25 cellular contexts compared by ENCODE assay signal in genomic region chr10:125792342-125793063, GRCh38. TPM values are rescaled to one million over a fixed set of nuclear protein-coding genes. Genes with fewer than 3 reads are reported as not detected.
DNase-seq lines count a peak whose midpoint lies in the region; ATAC-seq, FAIRE-seq and TF ChIP-seq lines count a peak whose summit lies in the region.
"Had no signal": no experiment of that assay in that cellular context is flagged by ENCODE, and none has a peak within 500 bp of the region (broad histone marks: within the 10 kb centered on the region; RNA-seq: fewer than 3 reads in every experiment).

No MANE protein-coding gene starts in this region.

- peaks cover 8% of the 10 kb centered on the region in 2 donors for H3K4me1 ChIP-seq in naive thymus-derived CD4-positive, alpha-beta T cell (ENCODE audit: control insufficient read depth in 2 of 2, insufficient read depth in 2 of 2, low read length in 2 of 2)
- H3K4me1 ChIP-seq in lower lobe of right lung: no peaks in the 10 kb centered on the region
- H3K4me1 ChIP-seq: Peyer's patch had no signal

- no peak for DNase-seq in activated CD8-positive, alpha-beta T cell treated with anti-CD3 and anti-CD28 coated beads for 36 hours
- DNase-seq in activated CD8-positive, alpha-beta T cell treated with anti-CD3 and anti-CD28 coated beads, Interleukin-2, amount 10 ng/mL, durations not matched to agents 7 days and 5 days: no peak
- DNase-seq in bronchial epithelial cell (ENCODE audit: low read depth) (no peak), lower lobe of right lung (no peak)
- no peak for DNase-seq in naive thymus-derived CD4-positive, alpha-beta T cell
- DNase-seq in activated naive CD8-positive, alpha-beta T cell treated with anti-CD3 and anti-CD28 coated beads, Interleukin-2, amount 50 U/mL, for 24 hours: no peak
- DNase-seq: 8988T, DMS53, GDM1, HCEC 1CT, NCI-H1092 treated with DMSO at 0.1 percent for 48 hours, NCI-H1436 treated with DMSO at 0.1 percent for 48 hours, NCI-H1930, NCI-H2227 treated with DMSO at 0.1 percent for 48 hours, NCI-H510A treated with DMSO at 0.1 percent for 48 hours, NCI-H748 treated with DMSO at 0.1 percent for 48 hours had no signal

- H3K27ac Mint-ChIP-seq in activated CD8-positive, alpha-beta T cell treated with anti-CD3 and anti-CD28 coated beads for 36 hours: peak overlapping the region; percentile 34
- H3K27ac Mint-ChIP-seq in activated CD8-positive, alpha-beta T cell treated with anti-CD3 and anti-CD28 coated beads, Interleukin-2, amount 10 ng/mL, durations not matched to agents 7 days and 5 days: no peak overlapping the region
- H3K27ac Mint-ChIP-seq in naive thymus-derived CD4-positive, alpha-beta T cell: peak overlapping the region in 2 of 9 donors; percentile 43 to 76
- H3K27ac Mint-ChIP-seq in activated naive CD8-positive, alpha-beta T cell treated with anti-CD3 and anti-CD28 coated beads, Interleukin-2, amount 50 U/mL, for 24 hours: no peak overlapping the region
- H3K27ac Mint-ChIP-seq: GM23338 had no signal

- POLR2A ChIA-PET in activated CD8-positive, alpha-beta T cell treated with anti-CD3 and anti-CD28 coated beads for 36 hours (lab: Charles Lee): no interaction called here
- POLR2A ChIA-PET in activated CD8-positive, alpha-beta T cell treated with anti-CD3 and anti-CD28 coated beads, Interleukin-2, amount 10 ng/mL, durations not matched to agents 7 days and 5 days (lab: Charles Lee): no interaction called here
- POLR2A ChIA-PET in naive thymus-derived CD4-positive, alpha-beta T cell (lab: Charles Lee): no interaction called here

- TF ChIP-seq CTCF in activated CD8-positive, alpha-beta T cell treated with anti-CD3 and anti-CD28 coated beads for 36 hours (IDR thresholded peaks at IDR 0.05): no peak
- TF ChIP-seq CTCF in bronchial epithelial cell (IDR thresholded peaks at IDR 0.05; ENCODE audit: insufficient read depth, low read length, severe bottlenecking) (no peak), lower lobe of right lung (IDR thresholded peaks at IDR 0.05) (no peak)

- H3K4me1 Mint-ChIP-seq in activated CD8-positive, alpha-beta T cell treated with anti-CD3 and anti-CD28 coated beads for 36 hours (ENCODE audit: low read depth): peaks cover 18% of the 10 kb centered on the region
- H3K4me1 Mint-ChIP-seq in activated CD8-positive, alpha-beta T cell treated with anti-CD3 and anti-CD28 coated beads, Interleukin-2, amount 10 ng/mL, durations not matched to agents 7 days and 5 days (ENCODE audit: low read depth): peaks cover 19% of the 10 kb centered on the region
- H3K4me1 Mint-ChIP-seq in naive thymus-derived CD4-positive, alpha-beta T cell: peaks cover 6 to 23% (median 17%) of the 10 kb centered on the region in 7 donors
- H3K4me1 Mint-ChIP-seq in activated naive CD8-positive, alpha-beta T cell treated with anti-CD3 and anti-CD28 coated beads, Interleukin-2, amount 50 U/mL, for 24 hours: peaks cover 15% of the 10 kb centered on the region
- H3K4me1 Mint-ChIP-seq: GM23338 had no signal

- H3K36me3 Mint-ChIP-seq in activated CD8-positive, alpha-beta T cell treated with anti-CD3 and anti-CD28 coated beads for 36 hours (ENCODE audit: low read depth): peaks cover 26% of the 10 kb centered on the region
- H3K36me3 Mint-ChIP-seq in activated CD8-positive, alpha-beta T cell treated with anti-CD3 and anti-CD28 coated beads, Interleukin-2, amount 10 ng/mL, durations not matched to agents 7 days and 5 days (ENCODE audit: low read depth): peaks cover 27% of the 10 kb centered on the region
- peaks cover 10 to 55% (median 21%) of the 10 kb centered on the region in 5 donors for H3K36me3 Mint-ChIP-seq in naive thymus-derived CD4-positive, alpha-beta T cell
- peaks cover 14% of the 10 kb centered on the region for H3K36me3 Mint-ChIP-seq in activated naive CD8-positive, alpha-beta T cell treated with anti-CD3 and anti-CD28 coated beads, Interleukin-2, amount 50 U/mL, for 24 hours (ENCODE audit: low read depth)

- H3K4me3 ChIP-seq in bronchial epithelial cell (ENCODE audit: low read depth, low read length) (no peak overlapping the region), lower lobe of right lung (no peak overlapping the region)
- H3K4me3 ChIP-seq in naive thymus-derived CD4-positive, alpha-beta T cell (ENCODE audit: low read length): no peak overlapping the region
- H3K4me3 ChIP-seq: BLaER1 treated with 17β-estradiol and CSF1 and Interleukin-3, amounts not matched to agents 10 nM and 100 nM; GM23338; Peyer's patch had no signal

- H3K9me3 Mint-ChIP-seq in activated CD8-positive, alpha-beta T cell treated with anti-CD3 and anti-CD28 coated beads for 36 hours: no peaks in the 10 kb centered on the region
- no peaks in the 10 kb centered on the region for H3K9me3 Mint-ChIP-seq in activated CD8-positive, alpha-beta T cell treated with anti-CD3 and anti-CD28 coated beads, Interleukin-2, amount 10 ng/mL, durations not matched to agents 7 days and 5 days (ENCODE audit: insufficient read depth)
- no peaks in the 10 kb centered on the region for H3K9me3 Mint-ChIP-seq in naive thymus-derived CD4-positive, alpha-beta T cell
- no peaks in the 10 kb centered on the region for H3K9me3 Mint-ChIP-seq in activated naive CD8-positive, alpha-beta T cell treated with anti-CD3 and anti-CD28 coated beads, Interleukin-2, amount 50 U/mL, for 24 hours
- H3K9me3 Mint-ChIP-seq: GM23338 had no signal

- intact Hi-C loops in activated CD8-positive, alpha-beta T cell treated with anti-CD3 and anti-CD28 coated beads for 36 hours (cut with micrococcal nuclease): no loop called here
- intact Hi-C loops in naive thymus-derived CD4-positive, alpha-beta T cell (cut with micrococcal nuclease): no loop called here
- intact Hi-C loops in lower lobe of right lung (cut with DNase I): no loop called here

- no peak overlapping the region for H3K4me3 Mint-ChIP-seq in activated CD8-positive, alpha-beta T cell treated with anti-CD3 and anti-CD28 coated beads for 36 hours
- no peak overlapping the region for H3K4me3 Mint-ChIP-seq in activated CD8-positive, alpha-beta T cell treated with anti-CD3 and anti-CD28 coated beads, Interleukin-2, amount 10 ng/mL, durations not matched to agents 7 days and 5 days
- H3K4me3 Mint-ChIP-seq in naive thymus-derived CD4-positive, alpha-beta T cell: no peak overlapping the region
- no peak overlapping the region for H3K4me3 Mint-ChIP-seq in activated naive CD8-positive, alpha-beta T cell treated with anti-CD3 and anti-CD28 coated beads, Interleukin-2, amount 50 U/mL, for 24 hours
- H3K4me3 Mint-ChIP-seq: GM23338 had no signal

- CTCF ChIA-PET in activated CD8-positive, alpha-beta T cell treated with anti-CD3 and anti-CD28 coated beads for 36 hours (lab: Charles Lee): no interaction called here
- CTCF ChIA-PET in activated CD8-positive, alpha-beta T cell treated with anti-CD3 and anti-CD28 coated beads, Interleukin-2, amount 10 ng/mL, durations not matched to agents 7 days and 5 days (lab: Charles Lee): no interaction called here
- CTCF ChIA-PET in naive thymus-derived CD4-positive, alpha-beta T cell (lab: Charles Lee): no interaction called here

- peaks cover 6% of the 10 kb centered on the region for H3K36me3 ChIP-seq in bronchial epithelial cell (ENCODE audit: control insufficient read depth, insufficient read depth, low read length)
- H3K36me3 ChIP-seq in naive thymus-derived CD4-positive, alpha-beta T cell (ENCODE audit: control insufficient read depth in 2 of 3, insufficient read depth in 3 of 3, low read length in 3 of 3): peaks cover 0 to 68% (median 0%) of the 10 kb centered on the region in 3 experiments
- peaks cover 84% of the 10 kb centered on the region for H3K36me3 ChIP-seq in lower lobe of right lung

- ATAC-seq in activated CD8-positive, alpha-beta T cell treated with anti-CD3 and anti-CD28 coated beads for 36 hours: peak; percentile 30
- no peak for ATAC-seq in activated CD8-positive, alpha-beta T cell treated with anti-CD3 and anti-CD28 coated beads, Interleukin-2, amount 10 ng/mL, durations not matched to agents 7 days and 5 days
- ATAC-seq in naive thymus-derived CD4-positive, alpha-beta T cell: peak; percentile 42
- no peak for ATAC-seq in HG03442 (IDR thresholded peaks at IDR 0.05; ENCODE audit: unreplicated experiment)
- ATAC-seq in HG02763 (IDR thresholded peaks at IDR 0.05; ENCODE audit: unreplicated experiment): no peak
- no peak for ATAC-seq in activated naive CD8-positive, alpha-beta T cell treated with anti-CD3 and anti-CD28 coated beads, Interleukin-2, amount 50 U/mL, for 24 hours
- no peak for ATAC-seq in lower lobe of right lung
- ATAC-seq: GM23338, SK-N-SH treated with all-trans-retinoic acid at 6 μM for 48 hours had no signal

- H3K27me3 Mint-ChIP-seq in activated CD8-positive, alpha-beta T cell treated with anti-CD3 and anti-CD28 coated beads for 36 hours: no peaks in the 10 kb centered on the region
- H3K27me3 Mint-ChIP-seq in activated CD8-positive, alpha-beta T cell treated with anti-CD3 and anti-CD28 coated beads, Interleukin-2, amount 10 ng/mL, durations not matched to agents 7 days and 5 days (ENCODE audit: low read depth): no peaks in the 10 kb centered on the region
- no peaks in the 10 kb centered on the region for H3K27me3 Mint-ChIP-seq in naive thymus-derived CD4-positive, alpha-beta T cell
- no peaks in the 10 kb centered on the region for H3K27me3 Mint-ChIP-seq in activated naive CD8-positive, alpha-beta T cell treated with anti-CD3 and anti-CD28 coated beads, Interleukin-2, amount 50 U/mL, for 24 hours

- H3K27me3 ChIP-seq in bronchial epithelial cell (ENCODE audit: control insufficient read depth, insufficient read depth, low read length): no peaks in the 10 kb centered on the region
- H3K27me3 ChIP-seq in naive thymus-derived CD4-positive, alpha-beta T cell (ENCODE audit: control insufficient read depth in 2 of 2, insufficient read depth in 2 of 2, low read length in 2 of 2): no peaks in the 10 kb centered on the region
- no peaks in the 10 kb centered on the region for H3K27me3 ChIP-seq in lower lobe of right lung (ENCODE audit: low read depth)
- H3K27me3 ChIP-seq: BLaER1 treated with 17β-estradiol and CSF1 and Interleukin-3, amounts not matched to agents 10 nM and 100 nM; Peyer's patch had no signal

- H3K9me3 ChIP-seq in naive thymus-derived CD4-positive, alpha-beta T cell (ENCODE audit: control insufficient read depth in 2 of 3, low read length in 3 of 3): no peaks in the 10 kb centered on the region
- no peaks in the 10 kb centered on the region for H3K9me3 ChIP-seq in lower lobe of right lung
- H3K9me3 ChIP-seq: BLaER1 treated with 17β-estradiol and CSF1 and Interleukin-3, amounts not matched to agents 10 nM and 100 nM; Peyer's patch had no signal

- FAIRE-seq in bronchial epithelial cell (lab: Jason Lieb, UNC): peak; percentile 72
- FAIRE-seq: D721Med, GM18507 had no signal

- H3K27ac ChIP-seq in naive thymus-derived CD4-positive, alpha-beta T cell (ENCODE audit: low read depth, low read length): no peak overlapping the region
- no peak overlapping the region for H3K27ac ChIP-seq in lower lobe of right lung
- H3K27ac ChIP-seq: BLaER1 treated with 17β-estradiol and CSF1 and Interleukin-3, amounts not matched to agents 10 nM and 100 nM; KMS-11; Peyer's patch had no signal

RNA-seq across cellular contexts. Expression of gene MMP21, which starts 16.9 kb away (rescaled TPM):
- total RNA-seq in activated CD8-positive, alpha-beta T cell treated with anti-CD3 and anti-CD28 coated beads for 36 hours: not detected
- not detected for total RNA-seq in activated CD8-positive, alpha-beta T cell treated with anti-CD3 and anti-CD28 coated beads, Interleukin-2, amount 10 ng/mL, durations not matched to agents 7 days and 5 days
- total RNA-seq in bronchial epithelial cell (not detected in 2 replicates), lower lobe of right lung (not detected)
- total RNA-seq in naive thymus-derived CD4-positive, alpha-beta T cell: under 1 TPM; 0.29 to 0.84 (median 0.40) TPM
- polyA plus RNA-seq in naive thymus-derived CD4-positive, alpha-beta T cell: not detected
- total RNA-seq: GM23338 had no signal
- polyA plus RNA-seq: GM23338 had no signal

RNA-seq across cellular contexts. Expression of gene UROS, which starts 30.6 kb away (rescaled TPM):
- 10 to 100 TPM; 30.9 to 35.4 TPM for total RNA-seq in activated CD8-positive, alpha-beta T cell treated with anti-CD3 and anti-CD28 coated beads for 36 hours
- 10 to 100 TPM; 42.3 to 45.7 TPM for total RNA-seq in activated CD8-positive, alpha-beta T cell treated with anti-CD3 and anti-CD28 coated beads, Interleukin-2, amount 10 ng/mL, durations not matched to agents 7 days and 5 days
- 17.4 and 20.5 TPM in 2 replicates for total RNA-seq in bronchial epithelial cell
- total RNA-seq in naive thymus-derived CD4-positive, alpha-beta T cell: 10 to 100 TPM; 28.9 to 53.0 (median 41.3) TPM
- 10 to 100 TPM; 59.2 to 60.0 TPM for polyA plus RNA-seq in naive thymus-derived CD4-positive, alpha-beta T cell
- 27.0 TPM for total RNA-seq in lower lobe of right lung

RNA-seq across cellular contexts. Expression of gene BCCIP, which starts 30.8 kb away (rescaled TPM):
- total RNA-seq in activated CD8-positive, alpha-beta T cell treated with anti-CD3 and anti-CD28 coated beads for 36 hours: 100 to 1,000 TPM; 113 to 117 TPM
- 10 to 100 TPM; 59.8 to 66.0 TPM for total RNA-seq in activated CD8-positive, alpha-beta T cell treated with anti-CD3 and anti-CD28 coated beads, Interleukin-2, amount 10 ng/mL, durations not matched to agents 7 days and 5 days
- 39.4 and 56.1 TPM in 2 replicates for total RNA-seq in bronchial epithelial cell
- total RNA-seq in naive thymus-derived CD4-positive, alpha-beta T cell: 10 to 100 TPM; 31.3 to 68.4 (median 45.8) TPM
- polyA plus RNA-seq in naive thymus-derived CD4-positive, alpha-beta T cell: 100 to 1,000 TPM in 1 of 2 donors, 10 to 100 TPM in 1; 86.0 to 105 TPM
- 39.8 TPM for total RNA-seq in lower lobe of right lung

Comparison
In these comparisons a context has a peak if more than half of its experiments do, and no peak if none do; other contexts are left out.
1. ATAC-seq: peak in activated CD8-positive, alpha-beta T cell treated with anti-CD3 and anti-CD28 coated beads for 36 hours (single experiment) and naive thymus-derived CD4-positive, alpha-beta T cell (single experiment); none in activated CD8-positive, alpha-beta T cell treated with anti-CD3 and anti-CD28 coated beads, Interleukin-2, amount 10 ng/mL, durations not matched to agents 7 days and 5 days (single experiment), HG03442 (single experiment), HG02763 (single experiment), activated naive CD8-positive, alpha-beta T cell treated with anti-CD3 and anti-CD28 coated beads, Interleukin-2, amount 50 U/mL, for 24 hours (single experiment) and lower lobe of right lung (0 of 2).